11 cellular contexts compared by ENCODE assay signal in genomic region chr22:33896801-33897620, GRCh38. TPM values are rescaled to one million over a fixed set of nuclear protein-coding genes. Genes with fewer than 3 reads are reported as not detected.
DNase-seq lines count a peak whose midpoint lies in the region; ATAC-seq and TF ChIP-seq lines count a peak whose summit lies in the region.
"Had no signal": no experiment of that assay in that cellular context is flagged by ENCODE, and none has a peak within 500 bp of the region (broad histone marks: within the 10 kb centered on the region; RNA-seq: fewer than 3 reads in every experiment).

No MANE protein-coding gene starts in this region.

- intact Hi-C loops in left ventricle myocardium superior (cut with micrococcal nuclease) (no loop called here), Caco-2 (cut with micrococcal nuclease; ENCODE audit: unreplicated experiment) (no loop called here)

- no peaks in the 10 kb centered on the region for H3K27me3 ChIP-seq in HUES6 (ENCODE audit: control insufficient read depth, insufficient read depth, low read length)
- no peaks in the 10 kb centered on the region for H3K27me3 ChIP-seq in Caco-2 (replicated peaks; ENCODE audit: control insufficient read depth, insufficient read depth, low read length)

- H3K27ac Mint-ChIP-seq in activated naive CD4-positive, alpha-beta T cell treated with anti-CD3 and anti-CD28 coated beads, Interleukin-2, amount 10 ng/mL, durations not matched to agents 7 days and 5 days: no peak overlapping the region
- no peak overlapping the region for H3K27ac Mint-ChIP-seq in Caco-2 (ENCODE audit: unreplicated experiment)

- peak overlapping the region; percentile 48 for H3K9ac ChIP-seq in HUES6 (ENCODE audit: low read length)

- POLR2A ChIA-PET in Caco-2 (lab: Charles Lee): no interaction called here

- H3K4me1 Mint-ChIP-seq in activated naive CD4-positive, alpha-beta T cell treated with anti-CD3 and anti-CD28 coated beads, Interleukin-2, amount 10 ng/mL, durations not matched to agents 7 days and 5 days: no peaks in the 10 kb centered on the region
- peaks cover 9% of the 10 kb centered on the region for H3K4me1 Mint-ChIP-seq in Caco-2 (ENCODE audit: low read depth, unreplicated experiment)

- H3K4me3 ChIP-seq in HUES6 (ENCODE audit: low read depth, low read length) (peak overlapping the region; percentile 7), Caco-2 (ENCODE audit: low read depth, low read length) (no peak overlapping the region)

- H3K9me3 ChIP-seq in HUES6 (ENCODE audit: control insufficient read depth, insufficient read depth, low read depth, low read length) (peaks cover 8% of the 10 kb centered on the region), Caco-2 (no peaks in the 10 kb centered on the region)

- DNase-seq in Daoy (ENCODE audit: low read depth) (peak; percentile 63), left ventricle myocardium superior (no peak), Caco-2 (no peak)
- DNase-seq in activated naive CD4-positive, alpha-beta T cell treated with anti-CD3 and anti-CD28 coated beads, Interleukin-2, amount 10 ng/mL, durations not matched to agents 7 days and 5 days: no peak
- no peak for DNase-seq in NK-92 treated with Interleukin-12 subunit alpha and Interleukin-12 subunit beta, amount 100 ng/mL, for 24 hours (lab: John Stamatoyannopoulos, UW)
- DNase-seq: caudate nucleus, NCI-H2081 had no signal

- H3K27ac ChIP-seq in HUES6 (ENCODE audit: low read depth, low read length): peak overlapping the region; percentile 83
- H3K27ac ChIP-seq: HL-60 had no signal

- CTCF ChIA-PET in activated naive CD4-positive, alpha-beta T cell treated with anti-CD3 and anti-CD28 coated beads, Interleukin-2, amount 10 ng/mL, durations not matched to agents 7 days and 5 days (lab: Charles Lee): no interaction called here
- CTCF ChIA-PET in Caco-2 (lab: Charles Lee): no interaction called here

- no peaks in the 10 kb centered on the region for H3K27me3 Mint-ChIP-seq in activated naive CD4-positive, alpha-beta T cell treated with anti-CD3 and anti-CD28 coated beads, Interleukin-2, amount 10 ng/mL, durations not matched to agents 7 days and 5 days
- no peaks in the 10 kb centered on the region for H3K27me3 Mint-ChIP-seq in Caco-2 (ENCODE audit: insufficient read depth, unreplicated experiment)

- BruUV-seq in Caco-2 (replicated peaks; lab: Mats Ljungman, UMichigan): no TSS peak

- ATAC-seq in GM21515 (IDR thresholded peaks at IDR 0.05; ENCODE audit: unreplicated experiment) (peak; percentile 50), left ventricle myocardium superior (peak; percentile 75), GM21717 (IDR thresholded peaks at IDR 0.05; ENCODE audit: unreplicated experiment) (no peak)

- no peak for TF ChIP-seq CTCF in Caco-2 (IDR thresholded peaks at IDR 0.05; ENCODE audit: insufficient read depth in 1 of 2, low read depth in 1 of 2, low read length in 1 of 2, severe bottlenecking in 1 of 2, unreplicated experiment in 1 of 2)

- no peaks in the 10 kb centered on the region for H3K36me3 Mint-ChIP-seq in activated naive CD4-positive, alpha-beta T cell treated with anti-CD3 and anti-CD28 coated beads, Interleukin-2, amount 10 ng/mL, durations not matched to agents 7 days and 5 days
- no peaks in the 10 kb centered on the region for H3K36me3 Mint-ChIP-seq in Caco-2 (ENCODE audit: insufficient read depth, unreplicated experiment)

- H3K4me1 ChIP-seq in HUES6 (ENCODE audit: control insufficient read depth, insufficient read depth, low read length) (peaks cover 88% of the 10 kb centered on the region), Caco-2 (peaks cover 7% of the 10 kb centered on the region)

- H3K36me3 ChIP-seq in HUES6 (ENCODE audit: control insufficient read depth, insufficient read depth, low read length) (no peaks in the 10 kb centered on the region), Caco-2 (ENCODE audit: control insufficient read depth, insufficient read depth, low read length) (no peaks in the 10 kb centered on the region)

- H3K4me3 Mint-ChIP-seq in activated naive CD4-positive, alpha-beta T cell treated with anti-CD3 and anti-CD28 coated beads, Interleukin-2, amount 10 ng/mL, durations not matched to agents 7 days and 5 days: no peak overlapping the region
- no peak overlapping the region for H3K4me3 Mint-ChIP-seq in Caco-2 (ENCODE audit: unreplicated experiment)

- H3K9me3 Mint-ChIP-seq in activated naive CD4-positive, alpha-beta T cell treated with anti-CD3 and anti-CD28 coated beads, Interleukin-2, amount 10 ng/mL, durations not matched to agents 7 days and 5 days: peaks cover 5% of the 10 kb centered on the region
- no peaks in the 10 kb centered on the region for H3K9me3 Mint-ChIP-seq in Caco-2 (ENCODE audit: unreplicated experiment)

RNA-seq across cellular contexts. Expression of gene LARGE1, which starts 23.3 kb away (rescaled TPM):
- total RNA-seq in Daoy (2014; rRNA removed; shearing (Covaris generic)): 9.1 and 18.0 TPM in 2 replicates
- total RNA-seq in left ventricle myocardium superior (147 TPM), Caco-2 (2022) (3.2 and 5.8 TPM in 2 replicates)
